Comparison of ENCODE assay signal across 8 cellular contexts in the genomic region with DNA sequence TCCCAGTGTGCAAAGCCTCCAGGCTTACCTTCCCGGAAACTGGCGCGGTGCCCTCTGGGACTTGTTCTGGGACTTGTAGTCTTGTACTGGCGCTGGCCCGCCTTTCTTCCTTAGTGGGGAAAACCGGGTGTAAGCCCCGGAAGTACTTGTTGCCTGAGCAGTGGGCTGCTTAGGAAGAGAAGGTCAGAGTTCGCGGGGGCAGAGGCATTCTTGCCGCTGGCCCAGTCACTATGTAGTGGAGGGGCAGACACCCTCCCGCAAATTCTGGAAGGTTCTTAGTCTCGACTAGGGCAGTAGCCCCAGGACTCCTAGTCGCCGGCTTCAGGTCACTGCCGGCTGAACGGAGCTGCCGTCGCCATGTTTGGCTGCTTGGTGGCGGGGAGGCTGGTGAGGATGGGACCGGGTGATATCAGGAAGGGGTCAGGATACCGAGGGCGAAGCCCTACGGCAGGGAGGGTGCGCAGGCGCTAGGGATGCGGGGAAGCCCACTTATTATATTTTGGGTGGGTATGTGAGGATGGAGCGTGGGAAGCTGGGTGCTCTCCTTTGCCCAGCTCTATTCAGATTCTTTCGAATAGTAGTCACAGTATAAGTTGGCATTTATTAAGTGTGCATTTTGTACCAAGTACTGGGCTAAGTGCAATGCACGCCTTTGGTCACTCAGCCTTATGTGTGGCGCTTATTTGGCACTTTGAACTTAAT. TPM values are rescaled to one million over a fixed set of nuclear protein-coding genes. Genes with fewer than 3 reads are reported as not detected.
DNase-seq lines count a peak whose midpoint lies in the region; ATAC-seq and TF ChIP-seq lines count a peak whose summit lies in the region.

A gene with protein sequence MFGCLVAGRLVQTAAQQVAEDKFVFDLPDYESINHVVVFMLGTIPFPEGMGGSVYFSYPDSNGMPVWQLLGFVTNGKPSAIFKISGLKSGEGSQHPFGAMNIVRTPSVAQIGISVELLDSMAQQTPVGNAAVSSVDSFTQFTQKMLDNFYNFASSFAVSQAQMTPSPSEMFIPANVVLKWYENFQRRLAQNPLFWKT (plus strand): TSS at position 149 of the 702 bp plus-strand sequence. CDS start 209 bp downstream, at position 358.

- no peaks in the 10 kb centered on the region; the same call in 1 of the 2 replicates for H3K36me3 ChIP-seq in H7 (replicated peaks; ENCODE audit: control insufficient read depth, insufficient read depth, low read length)

- H3K27ac Mint-ChIP-seq in natural killer cell treated with Interleukin-12 subunit alpha and Interleukin-12 subunit beta and Interleukin-15 and Interleukin-18, amount 100 ng/mL, for 72 hours: peak within 1 kb of the TSS; percentile 94 to 100

- H3K27me3 Mint-ChIP-seq in natural killer cell treated with Interleukin-12 subunit alpha and Interleukin-12 subunit beta and Interleukin-15 and Interleukin-18, amount 100 ng/mL, for 72 hours: peaks cover 0 to 8% of the 10 kb centered on the region in 2 donors

- DNase-seq in ELF-1 (ENCODE audit: low read depth, low spot score) (peak; percentile 95), H7 (peak; percentile 73), M059J (ENCODE audit: low read depth) (peak; percentile 99), SHP77 (lab: John Stamatoyannopoulos, UW) (peak; percentile 98 to 100), fibroblast of pulmonary artery (ENCODE audit: low read depth) (peak; percentile 97)
- DNase-seq in activated effector memory CD4-positive, alpha-beta T cell treated with Interleukin-2 at 50 U/mL for 16 hours: peak; percentile 88
- DNase-seq in natural killer cell treated with Interleukin-12 subunit alpha and Interleukin-12 subunit beta and Interleukin-15 and Interleukin-18, amount 100 ng/mL, for 72 hours (ENCODE audit: low spot score): peak; percentile 94
- DNase-seq in stimulated activated naive CD8-positive, alpha-beta T cell treated with anti-CD3 and anti-CD28 coated beads, Interleukin-15, Interleukin-2, amounts not matched to agents 100 U/mL and 50 U/mL, for 24 hours: peak; percentile 95

- H3K9me3 Mint-ChIP-seq in natural killer cell treated with Interleukin-12 subunit alpha and Interleukin-12 subunit beta and Interleukin-15 and Interleukin-18, amount 100 ng/mL, for 72 hours: no peaks in the 10 kb centered on the region

- peak; percentile 98 to 99 for ATAC-seq in natural killer cell treated with Interleukin-12 subunit alpha and Interleukin-12 subunit beta and Interleukin-15 and Interleukin-18, amount 100 ng/mL, for 72 hours
- peak; percentile 99 for ATAC-seq in stimulated activated naive CD8-positive, alpha-beta T cell treated with anti-CD3 and anti-CD28 coated beads, Interleukin-15, Interleukin-2, amounts not matched to agents 100 U/mL and 50 U/mL, for 24 hours

- H3K4me1 Mint-ChIP-seq in natural killer cell treated with Interleukin-12 subunit alpha and Interleukin-12 subunit beta and Interleukin-15 and Interleukin-18, amount 100 ng/mL, for 72 hours (ENCODE audit: low read depth in 2 of 2): peaks cover 20 to 22% of the 10 kb centered on the region in 2 donors

- TF ChIP-seq CTCF in fibroblast of pulmonary artery (IDR thresholded peaks at IDR 0.05; ENCODE audit: low read length, missing control alignments): no peak

- peaks cover 4% of the 10 kb centered on the region for H3K36me3 Mint-ChIP-seq in natural killer cell treated with Interleukin-12 subunit alpha and Interleukin-12 subunit beta and Interleukin-15 and Interleukin-18, amount 100 ng/mL, for 72 hours

- H3K4me3 Mint-ChIP-seq in natural killer cell treated with Interleukin-12 subunit alpha and Interleukin-12 subunit beta and Interleukin-15 and Interleukin-18, amount 100 ng/mL, for 72 hours: peak within 1 kb of the TSS; percentile 92

- H3K4me3 ChIP-seq in H7 (ENCODE audit: insufficient read depth, low read depth, low read length) (peak within 1 kb of the TSS; percentile 68), fibroblast of pulmonary artery (replicated peaks; ENCODE audit: low read depth, low read length) (peak within 1 kb of the TSS; percentile 89)

- no peaks in the 10 kb centered on the region for H3K27me3 ChIP-seq in H7 (ENCODE audit: control insufficient read depth, insufficient read depth, low read length)

RNA-seq across cellular contexts. Expression of the gene that starts here (rescaled TPM):
- 53.0 and 65.1 TPM in 2 replicates for total RNA-seq in H7 (2014; rRNA removed; shearing (Covaris generic))
- 94.4 and 98.2 TPM in 2 replicates for total RNA-seq in M059J (2014; rRNA removed; shearing (Covaris generic))
- 10 to 100 TPM; 42.7 to 64.3 TPM for total RNA-seq in natural killer cell treated with Interleukin-12 subunit alpha and Interleukin-12 subunit beta and Interleukin-15 and Interleukin-18, amount 100 ng/mL, for 72 hours

Comparison
In these comparisons a context has a peak if more than half of its experiments do, and no peak if none do; other contexts are left out.
1. Peak in every context shown above with its lines: DNase-seq, ATAC-seq and H3K4me3 ChIP-seq.